Comparison of ENCODE assay signal across 26 cellular contexts in genomic region chr10:4567637-4568036, GRCh38.
DNase-seq lines count a peak whose midpoint lies in the region; ATAC-seq and TF ChIP-seq lines count a peak whose summit lies in the region.
"Had no signal": no experiment of that assay in that cellular context is flagged by ENCODE, and none has a peak within 500 bp of the region (broad histone marks: within the 10 kb centered on the region; RNA-seq: fewer than 3 reads in every experiment).

No MANE protein-coding gene starts in this region.

- H3K27ac Mint-ChIP-seq in GM23338: no peak overlapping the region
- H3K27ac Mint-ChIP-seq: CD14-positive monocyte; CD4-positive, alpha-beta memory T cell; CD4-positive, CD25-positive, alpha-beta regulatory T cell; CD8-positive, alpha-beta memory T cell had no signal

- peak; percentile 61 for ATAC-seq in PC-3
- ATAC-seq in mucosa of descending colon: peak; percentile 65
- no peak for ATAC-seq in HG03095 (IDR thresholded peaks at IDR 0.05; ENCODE audit: unreplicated experiment)
- ATAC-seq in GM23338: no peak
- no peak for ATAC-seq in left ventricle myocardium superior
- ATAC-seq in GM21447 (IDR thresholded peaks at IDR 0.05; ENCODE audit: unreplicated experiment): no peak
- ATAC-seq: GM12878 had no signal

- H3K9me3 ChIP-seq in PC-3 (ENCODE audit: low read length) (no peaks in the 10 kb centered on the region), mucosa of descending colon (no peaks in the 10 kb centered on the region)
- H3K9me3 ChIP-seq: BE2C, BLaER1 had no signal

- H3K4me1 ChIP-seq in PC-3 (ENCODE audit: insufficient read depth, low read length): no peaks in the 10 kb centered on the region
- H3K4me1 ChIP-seq in mucosa of descending colon (ENCODE audit: low read depth): no peaks in the 10 kb centered on the region
- no peaks in the 10 kb centered on the region for H3K4me1 ChIP-seq in GM23338 (ENCODE audit: insufficient read depth)
- H3K4me1 ChIP-seq: BE2C, BLaER1 had no signal

- H3K4me3 ChIP-seq in LNCaP clone FGC (ENCODE audit: low read depth, low read length) (no peak overlapping the region), PC-3 (ENCODE audit: low read length) (no peak overlapping the region), mucosa of descending colon (no peak overlapping the region), GM23338 (no peak overlapping the region)
- H3K4me3 ChIP-seq: BLaER1, GM12878 had no signal

- no peak overlapping the region for H3K9ac ChIP-seq in PC-3 (ENCODE audit: low read length)
- H3K9ac ChIP-seq: BLaER1 had no signal

- H2AFZ ChIP-seq in PC-3 (ENCODE audit: low read length): no peak overlapping the region
- no peak overlapping the region for H2AFZ ChIP-seq in GM23338

- H3F3A ChIP-seq in PC-3 (ENCODE audit: low read length, unreplicated experiment): no peaks in the 10 kb centered on the region
- H3F3A ChIP-seq in GM23338 (replicated peaks; ENCODE audit: low read depth): no peaks in the 10 kb centered on the region

- no TSS peak for BruUV-seq in PC-3 (replicated peaks; lab: Mats Ljungman, UMichigan)

- DNase-seq in LNCaP clone FGC (ENCODE audit: low read depth): peak; percentile 14
- no peak for DNase-seq in PC-3
- peak; percentile 34 for DNase-seq in epithelial cell of prostate (ENCODE audit: low read depth, low spot score)
- DNase-seq in mucosa of descending colon: no peak
- DNase-seq in GM23338 (ENCODE audit: low spot score): no peak
- DNase-seq in left ventricle myocardium superior: no peak
- DNase-seq: 8988T; ACHN; BE2C; C1 segment of cervical spinal cord; CD4-positive, alpha-beta memory T cell; CD4-positive, CD25-positive, alpha-beta regulatory T cell; CD8-positive, alpha-beta memory T cell; COR-L47; DMS 273 treated with DMSO at 0.1 percent for 48 hours; DMS153; DMS53; DMS79; DND-41; EL; GDM1 had no signal

- no peak overlapping the region for H3K4me3 Mint-ChIP-seq in GM23338
- H3K4me3 Mint-ChIP-seq: CD14-positive monocyte; CD4-positive, alpha-beta memory T cell; CD4-positive, CD25-positive, alpha-beta regulatory T cell; CD8-positive, alpha-beta memory T cell had no signal

- no peaks in the 10 kb centered on the region for H3K36me3 Mint-ChIP-seq in GM23338 (ENCODE audit: low read depth)
- H3K36me3 Mint-ChIP-seq: CD14-positive monocyte; CD4-positive, alpha-beta memory T cell; CD4-positive, CD25-positive, alpha-beta regulatory T cell had no signal

- H3K79me2 ChIP-seq in PC-3 (ENCODE audit: low read length): no peaks in the 10 kb centered on the region
- no peaks in the 10 kb centered on the region for H3K79me2 ChIP-seq in GM23338 (replicated peaks; ENCODE audit: insufficient read depth)

- H3K27me3 Mint-ChIP-seq in GM23338 (ENCODE audit: insufficient read depth, low read depth, poor library complexity): no peaks in the 10 kb centered on the region

- no peak for TF ChIP-seq CTCF in LNCaP clone FGC (IDR thresholded peaks at IDR 0.05; ENCODE audit: control insufficient read depth, extremely low read depth, insufficient read depth)
- TF ChIP-seq CTCF in PC-3 (conservative IDR thresholded peaks at IDR 0.05; ENCODE audit: low read depth, low read length): no peak
- no peak for TF ChIP-seq CTCF in mucosa of descending colon (IDR thresholded peaks at IDR 0.05)
- no peak for TF ChIP-seq CTCF in GM23338 (conservative IDR thresholded peaks at IDR 0.05; ENCODE audit: low read depth in 2 of 2)

- no peaks in the 10 kb centered on the region for H4K20me1 ChIP-seq in PC-3 (ENCODE audit: low read length)
- H4K20me1 ChIP-seq in GM23338 (replicated peaks; ENCODE audit: insufficient read depth): no peaks in the 10 kb centered on the region
- H4K20me1 ChIP-seq: BLaER1 had no signal

- no peaks in the 10 kb centered on the region for H3K9me3 Mint-ChIP-seq in GM23338
- H3K9me3 Mint-ChIP-seq: CD4-positive, alpha-beta memory T cell; CD8-positive, alpha-beta memory T cell had no signal

- intact Hi-C loops in PC-3 (cut with micrococcal nuclease) (no loop called here), mucosa of descending colon (cut with DNase I, micrococcal nuclease) (no loop called here), left ventricle myocardium superior (cut with micrococcal nuclease) (no loop called here)

- no peaks in the 10 kb centered on the region for H3K27me3 ChIP-seq in PC-3 (ENCODE audit: low read length)
- no peaks in the 10 kb centered on the region for H3K27me3 ChIP-seq in GM23338 (ENCODE audit: insufficient read depth)
- H3K27me3 ChIP-seq: BE2C, BLaER1 had no signal

- no peak overlapping the region for H3K27ac ChIP-seq in PC-3 (ENCODE audit: low read length)
- H3K27ac ChIP-seq in epithelial cell of prostate: peak overlapping the region; percentile 29
- no peak overlapping the region for H3K27ac ChIP-seq in GM23338 (ENCODE audit: low read depth)
- H3K27ac ChIP-seq: BLaER1 had no signal

- H3K36me3 ChIP-seq in PC-3 (ENCODE audit: low read depth, low read length) (no peaks in the 10 kb centered on the region), mucosa of descending colon (ENCODE audit: low read depth) (no peaks in the 10 kb centered on the region), GM23338 (ENCODE audit: insufficient read depth) (no peaks in the 10 kb centered on the region)
- H3K36me3 ChIP-seq: BE2C, BLaER1 had no signal

- no peaks in the 10 kb centered on the region for H3K9me2 ChIP-seq in PC-3 (replicated peaks; ENCODE audit: low read length)
- peaks cover 3% of the 10 kb centered on the region; the same call in 1 of the 2 replicates for H3K9me2 ChIP-seq in GM23338 (ENCODE audit: insufficient read depth)

- CTCF ChIA-PET in PC-3 (lab: Charles Lee): no interaction called here

- H3K4me2 ChIP-seq in PC-3 (ENCODE audit: low read length): no peak overlapping the region
- H3K4me2 ChIP-seq in GM23338: no peak overlapping the region
- H3K4me2 ChIP-seq: BLaER1 had no signal

- POLR2A ChIA-PET in PC-3 (lab: Charles Lee; ENCODE audit: unreplicated experiment): interaction anchor here (0.7 kb wide), 1 partner anchor 158 kb away, joined by 6 read pairs; no protein-coding TSS in a partner anchor

- no peaks in the 10 kb centered on the region for H3K4me1 Mint-ChIP-seq in GM23338
- H3K4me1 Mint-ChIP-seq: CD4-positive, alpha-beta memory T cell; CD4-positive, CD25-positive, alpha-beta regulatory T cell; CD8-positive, alpha-beta memory T cell had no signal

TF ChIP-seq in GM23338, 12 proteins besides CTCF, POLR2A, EP300 and RAD21:
- TF ChIP-seq POLR2AphosphoS5 (IDR thresholded peaks at IDR 0.05; ENCODE audit: low read depth) (no peak), JUNB (IDR thresholded peaks at IDR 0.05; ENCODE audit: unreplicated experiment) (no peak), EZH2 (IDR thresholded peaks at IDR 0.05; ENCODE audit: low read depth, unreplicated experiment) (no peak), EZH2phosphoT487 (IDR thresholded peaks at IDR 0.05; ENCODE audit: unreplicated experiment) (no peak)

Comparison
In these comparisons a context has a peak if more than half of its experiments do, and no peak if none do; other contexts are left out.
1. DNase-seq: peak in LNCaP clone FGC (single experiment) and epithelial cell of prostate (single experiment); none in PC-3 (single experiment), mucosa of descending colon (0 of 3), GM23338 (single experiment) and left ventricle myocardium superior (single experiment).
2. ATAC-seq: peak in PC-3 (single experiment) and mucosa of descending colon (single experiment); none in HG03095 (single experiment), GM23338 (single experiment), left ventricle myocardium superior (single experiment) and GM21447 (single experiment).